1 cellular context compared by ENCODE assay signal in the genomic region with DNA sequence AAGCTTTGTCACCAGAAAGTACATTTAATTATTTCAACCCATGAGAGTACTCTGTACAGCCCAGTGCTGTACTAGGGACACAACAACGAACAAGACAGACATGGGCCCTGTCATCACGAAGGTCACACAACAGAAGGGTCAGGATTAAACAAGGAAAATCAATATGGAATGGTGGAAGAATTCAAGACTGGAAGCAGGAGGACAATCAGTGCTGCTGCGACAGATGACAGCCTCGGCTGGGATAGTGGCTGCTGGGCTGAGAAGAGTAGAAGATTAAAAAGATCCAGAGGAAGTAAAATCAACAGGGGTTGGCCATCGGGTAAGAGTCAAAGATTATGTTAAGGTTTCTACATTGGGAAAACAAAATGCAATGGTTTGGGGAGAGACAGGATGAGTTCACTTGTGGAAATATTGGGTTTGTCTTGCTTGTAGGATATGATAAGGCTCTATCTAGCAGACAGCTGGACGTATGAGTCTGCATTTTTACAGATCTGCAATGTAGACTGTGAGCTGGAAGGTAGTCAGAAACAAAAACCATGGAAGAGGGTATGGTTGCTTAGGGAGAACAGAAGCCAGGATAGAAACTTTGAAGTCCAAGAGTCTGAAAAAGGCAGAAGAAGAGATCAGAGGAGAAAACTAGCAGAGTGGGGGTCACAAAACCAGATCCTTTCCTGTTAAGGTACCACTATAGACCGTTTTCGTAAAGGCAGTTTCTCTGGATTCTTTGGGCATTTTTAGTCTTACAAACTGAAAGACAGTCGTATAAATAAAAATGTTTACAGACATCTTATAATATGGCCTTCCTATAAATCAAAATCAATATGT.
A peak's percentile ranks its signal among the peaks of the same experiment; 100 is the strongest.
TF ChIP-seq lines count a peak whose summit lies in the region.

No MANE protein-coding gene starts in this region.

TF ChIP-seq in K562, 482 proteins besides CTCF, POLR2A, EP300 and RAD21 (continued from another document and continues in another):
- TF ChIP-seq, protein P1, sequence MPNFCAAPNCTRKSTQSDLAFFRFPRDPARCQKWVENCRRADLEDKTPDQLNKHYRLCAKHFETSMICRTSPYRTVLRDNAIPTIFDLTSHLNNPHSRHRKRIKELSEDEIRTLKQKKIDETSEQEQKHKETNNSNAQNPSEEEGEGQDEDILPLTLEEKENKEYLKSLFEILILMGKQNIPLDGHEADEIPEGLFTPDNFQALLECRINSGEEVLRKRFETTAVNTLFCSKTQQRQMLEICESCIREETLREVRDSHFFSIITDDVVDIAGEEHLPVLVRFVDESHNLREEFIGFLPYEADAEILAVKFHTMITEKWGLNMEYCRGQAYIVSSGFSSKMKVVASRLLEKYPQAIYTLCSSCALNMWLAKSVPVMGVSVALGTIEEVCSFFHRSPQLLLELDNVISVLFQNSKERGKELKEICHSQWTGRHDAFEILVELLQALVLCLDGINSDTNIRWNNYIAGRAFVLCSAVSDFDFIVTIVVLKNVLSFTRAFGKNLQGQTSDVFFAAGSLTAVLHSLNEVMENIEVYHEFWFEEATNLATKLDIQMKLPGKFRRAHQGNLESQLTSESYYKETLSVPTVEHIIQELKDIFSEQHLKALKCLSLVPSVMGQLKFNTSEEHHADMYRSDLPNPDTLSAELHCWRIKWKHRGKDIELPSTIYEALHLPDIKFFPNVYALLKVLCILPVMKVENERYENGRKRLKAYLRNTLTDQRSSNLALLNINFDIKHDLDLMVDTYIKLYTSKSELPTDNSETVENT (CRISPR knock-in tag; IDR thresholded peaks at IDR 0.05): no peak
- TF ChIP-seq RBM34 (IDR thresholded peaks at IDR 0.05; ENCODE audit: borderline replicate concordance, insufficient read depth, low read length) (no peak), ILK (tag; IDR thresholded peaks at IDR 0.05; ENCODE audit: borderline replicate concordance, low read depth) (no peak), CBX8 (IDR thresholded peaks at IDR 0.05; ENCODE audit: borderline replicate concordance, extremely low read depth, low read depth, low read length, poor library complexity, severe bottlenecking) (no peak), ZNF282 (CRISPR knock-in tag; IDR thresholded peaks at IDR 0.05) (no peak), PHF20 (IDR thresholded peaks at IDR 0.05; ENCODE audit: partially characterized antibody) (no peak), PTRF (tag; IDR thresholded peaks at IDR 0.05) (no peak), RNF2 (IDR thresholded peaks at IDR 0.05) (peak; percentile 60; the same call in 1 of the 2 replicates), KAT8 (IDR thresholded peaks at IDR 0.05; ENCODE audit: low read depth) (no peak), PYGO2 (tag; IDR thresholded peaks at IDR 0.05) (no peak), SMARCC2 (IDR thresholded peaks at IDR 0.05; ENCODE audit: low read depth) (peak; percentile 92), ZNF140 (CRISPR knock-in tag; IDR thresholded peaks at IDR 0.05) (no peak), SMARCA4 (IDR thresholded peaks at IDR 0.05) (peak; percentile 98), FUS (optimal IDR thresholded peaks at IDR 0.05; ENCODE audit: low read depth, low read length) (no peak), BRF1 (IDR thresholded peaks at IDR 0.05; ENCODE audit: borderline replicate concordance, extremely low read depth, insufficient read length) (no peak), HMG20B (CRISPR knock-in tag; IDR thresholded peaks at IDR 0.05) (no peak), BCOR (IDR thresholded peaks at IDR 0.05) (no peak), PHTF2 (CRISPR knock-in tag; IDR thresholded peaks at IDR 0.05) (no peak), POLR2B (IDR thresholded peaks at IDR 0.05; ENCODE audit: low read depth, partially characterized antibody) (no peak), KLF10 (CRISPR knock-in tag; IDR thresholded peaks at IDR 0.05) (no peak), RB1 (IDR thresholded peaks at IDR 0.05; ENCODE audit: low read depth) (no peak), RFX5 (IDR thresholded peaks at IDR 0.05; ENCODE audit: low read depth, low read length) (no peak), EP400 (IDR thresholded peaks at IDR 0.05) (peak; percentile 75), FIP1L1 (IDR thresholded peaks at IDR 0.05; ENCODE audit: low read depth, low read length, poor library complexity, severe bottlenecking) (no peak), ZNF212 (CRISPR knock-in tag; IDR thresholded peaks at IDR 0.05) (no peak), ZNF586 (CRISPR knock-in tag; conservative IDR thresholded peaks at IDR 0.05) (no peak), NR2F6 (CRISPR knock-in tag; IDR thresholded peaks at IDR 0.05) (no peak), TAF9B (IDR thresholded peaks at IDR 0.05; ENCODE audit: partially characterized antibody) (peak; percentile 74), ZNF41 (CRISPR knock-in tag; conservative IDR thresholded peaks at IDR 0.05) (no peak), ZNF354B (CRISPR knock-in tag; IDR thresholded peaks at IDR 0.05) (no peak), CTBP1 (IDR thresholded peaks at IDR 0.05; ENCODE audit: borderline replicate concordance) (no peak; the same call in none of the 2 replicates), HEY1 (CRISPR knock-in tag; IDR thresholded peaks at IDR 0.05; ENCODE audit: borderline replicate concordance) (no peak), HIVEP1 (CRISPR knock-in tag; IDR thresholded peaks at IDR 0.05) (no peak), PPARD (CRISPR knock-in tag; IDR thresholded peaks at IDR 0.05) (no peak), C11orf30 (IDR thresholded peaks at IDR 0.05; ENCODE audit: low read depth) (peak; percentile 98), NCOA6 (IDR thresholded peaks at IDR 0.05) (no peak), XRCC3 (IDR thresholded peaks at IDR 0.05) (no peak), HNRNPUL1 (IDR thresholded peaks at IDR 0.05; ENCODE audit: low read length) (no peak), TBP (optimal IDR thresholded peaks at IDR 0.05; ENCODE audit: low read depth, low read length) (no peak), ESRRB (CRISPR knock-in tag; IDR thresholded peaks at IDR 0.05; ENCODE audit: borderline replicate concordance) (no peak), KHSRP (IDR thresholded peaks at IDR 0.05) (no peak; the same call in 1 of the 2 replicates), RBM39 (optimal IDR thresholded peaks at IDR 0.05; ENCODE audit: low read depth, low read length) (no peak), ZNF780A (CRISPR knock-in tag; IDR thresholded peaks at IDR 0.05) (no peak), OTX1 (CRISPR knock-in tag; IDR thresholded peaks at IDR 0.05) (no peak), NFE2 (IDR thresholded peaks at IDR 0.05; ENCODE audit: low read depth) (peak; percentile 98), KAT7 (CRISPR knock-in tag; IDR thresholded peaks at IDR 0.05; ENCODE audit: borderline replicate concordance) (0 out of 2 replicates have a peak, but pooled peaks have one; percentile 51), TAL1 (IDR thresholded peaks at IDR 0.05) (peak; percentile 94), CCAR2 (IDR thresholded peaks at IDR 0.05; ENCODE audit: low read depth, low read length) (no peak), ZNF431 (CRISPR knock-in tag; IDR thresholded peaks at IDR 0.05) (no peak)
- TF ChIP-seq, protein P2, sequence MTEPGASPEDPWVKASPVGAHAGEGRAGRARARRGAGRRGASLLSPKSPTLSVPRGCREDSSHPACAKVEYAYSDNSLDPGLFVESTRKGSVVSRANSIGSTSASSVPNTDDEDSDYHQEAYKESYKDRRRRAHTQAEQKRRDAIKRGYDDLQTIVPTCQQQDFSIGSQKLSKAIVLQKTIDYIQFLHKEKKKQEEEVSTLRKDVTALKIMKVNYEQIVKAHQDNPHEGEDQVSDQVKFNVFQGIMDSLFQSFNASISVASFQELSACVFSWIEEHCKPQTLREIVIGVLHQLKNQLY (CRISPR knock-in tag; conservative IDR thresholded peaks at IDR 0.05): no peak
- TF ChIP-seq, protein P3, sequence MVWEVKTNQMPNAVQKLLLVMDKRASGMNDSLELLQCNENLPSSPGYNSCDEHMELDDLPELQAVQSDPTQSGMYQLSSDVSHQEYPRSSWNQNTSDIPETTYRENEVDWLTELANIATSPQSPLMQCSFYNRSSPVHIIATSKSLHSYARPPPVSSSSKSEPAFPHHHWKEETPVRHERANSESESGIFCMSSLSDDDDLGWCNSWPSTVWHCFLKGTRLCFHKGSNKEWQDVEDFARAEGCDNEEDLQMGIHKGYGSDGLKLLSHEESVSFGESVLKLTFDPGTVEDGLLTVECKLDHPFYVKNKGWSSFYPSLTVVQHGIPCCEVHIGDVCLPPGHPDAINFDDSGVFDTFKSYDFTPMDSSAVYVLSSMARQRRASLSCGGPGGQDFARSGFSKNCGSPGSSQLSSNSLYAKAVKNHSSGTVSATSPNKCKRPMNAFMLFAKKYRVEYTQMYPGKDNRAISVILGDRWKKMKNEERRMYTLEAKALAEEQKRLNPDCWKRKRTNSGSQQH (CRISPR knock-in tag; IDR thresholded peaks at IDR 0.05): no peak
- TF ChIP-seq, protein P4, sequence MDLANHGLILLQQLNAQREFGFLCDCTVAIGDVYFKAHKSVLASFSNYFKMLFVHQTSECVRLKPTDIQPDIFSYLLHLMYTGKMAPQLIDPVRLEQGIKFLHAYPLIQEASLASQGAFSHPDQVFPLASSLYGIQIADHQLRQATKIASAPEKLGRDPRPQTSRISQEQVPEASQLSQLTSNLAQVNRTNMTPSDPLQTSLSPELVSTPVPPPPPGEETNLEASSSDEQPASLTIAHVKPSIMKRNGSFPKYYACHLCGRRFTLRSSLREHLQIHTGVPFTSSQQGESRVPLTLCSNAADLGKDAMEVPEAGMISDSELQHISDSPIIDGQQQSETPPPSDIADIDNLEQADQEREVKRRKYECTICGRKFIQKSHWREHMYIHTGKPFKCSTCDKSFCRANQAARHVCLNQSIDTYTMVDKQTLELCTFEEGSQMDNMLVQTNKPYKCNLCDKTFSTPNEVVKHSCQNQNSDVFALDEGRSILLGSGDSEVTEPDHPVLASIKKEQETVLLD (IDR thresholded peaks at IDR 0.05): peak; percentile 26; the same call in 1 of the 2 replicates
- TF ChIP-seq, protein P5, sequence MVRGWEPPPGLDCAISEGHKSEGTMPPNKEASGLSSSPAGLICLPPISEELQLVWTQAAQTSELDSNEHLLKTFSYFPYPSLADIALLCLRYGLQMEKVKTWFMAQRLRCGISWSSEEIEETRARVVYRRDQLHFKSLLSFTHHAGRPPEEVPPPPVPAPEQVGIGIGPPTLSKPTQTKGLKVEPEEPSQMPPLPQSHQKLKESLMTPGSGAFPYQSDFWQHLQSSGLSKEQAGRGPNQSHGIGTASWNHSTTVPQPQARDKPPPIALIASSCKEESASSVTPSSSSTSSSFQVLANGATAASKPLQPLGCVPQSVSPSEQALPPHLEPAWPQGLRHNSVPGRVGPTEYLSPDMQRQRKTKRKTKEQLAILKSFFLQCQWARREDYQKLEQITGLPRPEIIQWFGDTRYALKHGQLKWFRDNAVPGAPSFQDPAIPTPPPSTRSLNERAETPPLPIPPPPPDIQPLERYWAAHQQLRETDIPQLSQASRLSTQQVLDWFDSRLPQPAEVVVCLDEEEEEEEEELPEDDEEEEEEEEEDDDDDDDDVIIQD (CRISPR knock-in tag; IDR thresholded peaks at IDR 0.05): no peak
- TF ChIP-seq, protein P6, sequence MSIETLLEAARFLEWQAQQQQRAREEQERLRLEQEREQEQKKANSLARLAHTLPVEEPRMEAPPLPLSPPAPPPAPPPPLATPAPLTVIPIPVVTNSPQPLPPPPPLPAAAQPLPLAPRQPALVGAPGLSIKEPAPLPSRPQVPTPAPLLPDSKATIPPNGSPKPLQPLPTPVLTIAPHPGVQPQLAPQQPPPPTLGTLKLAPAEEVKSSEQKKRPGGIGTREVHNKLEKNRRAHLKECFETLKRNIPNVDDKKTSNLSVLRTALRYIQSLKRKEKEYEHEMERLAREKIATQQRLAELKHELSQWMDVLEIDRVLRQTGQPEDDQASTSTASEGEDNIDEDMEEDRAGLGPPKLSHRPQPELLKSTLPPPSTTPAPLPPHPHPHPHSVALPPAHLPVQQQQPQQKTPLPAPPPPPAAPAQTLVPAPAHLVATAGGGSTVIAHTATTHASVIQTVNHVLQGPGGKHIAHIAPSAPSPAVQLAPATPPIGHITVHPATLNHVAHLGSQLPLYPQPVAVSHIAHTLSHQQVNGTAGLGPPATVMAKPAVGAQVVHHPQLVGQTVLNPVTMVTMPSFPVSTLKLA (conservative IDR thresholded peaks at IDR 0.05): peak in 1 of 2 experiments; percentile 50; a peak in 1 of 4 replicates
- TF ChIP-seq, protein P7, sequence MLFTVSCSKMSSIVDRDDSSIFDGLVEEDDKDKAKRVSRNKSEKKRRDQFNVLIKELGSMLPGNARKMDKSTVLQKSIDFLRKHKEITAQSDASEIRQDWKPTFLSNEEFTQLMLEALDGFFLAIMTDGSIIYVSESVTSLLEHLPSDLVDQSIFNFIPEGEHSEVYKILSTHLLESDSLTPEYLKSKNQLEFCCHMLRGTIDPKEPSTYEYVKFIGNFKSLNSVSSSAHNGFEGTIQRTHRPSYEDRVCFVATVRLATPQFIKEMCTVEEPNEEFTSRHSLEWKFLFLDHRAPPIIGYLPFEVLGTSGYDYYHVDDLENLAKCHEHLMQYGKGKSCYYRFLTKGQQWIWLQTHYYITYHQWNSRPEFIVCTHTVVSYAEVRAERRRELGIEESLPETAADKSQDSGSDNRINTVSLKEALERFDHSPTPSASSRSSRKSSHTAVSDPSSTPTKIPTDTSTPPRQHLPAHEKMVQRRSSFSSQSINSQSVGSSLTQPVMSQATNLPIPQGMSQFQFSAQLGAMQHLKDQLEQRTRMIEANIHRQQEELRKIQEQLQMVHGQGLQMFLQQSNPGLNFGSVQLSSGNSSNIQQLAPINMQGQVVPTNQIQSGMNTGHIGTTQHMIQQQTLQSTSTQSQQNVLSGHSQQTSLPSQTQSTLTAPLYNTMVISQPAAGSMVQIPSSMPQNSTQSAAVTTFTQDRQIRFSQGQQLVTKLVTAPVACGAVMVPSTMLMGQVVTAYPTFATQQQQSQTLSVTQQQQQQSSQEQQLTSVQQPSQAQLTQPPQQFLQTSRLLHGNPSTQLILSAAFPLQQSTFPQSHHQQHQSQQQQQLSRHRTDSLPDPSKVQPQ (CRISPR knock-in tag; IDR thresholded peaks at IDR 0.05; ENCODE audit: borderline replicate concordance): no peak
- TF ChIP-seq, protein P8, sequence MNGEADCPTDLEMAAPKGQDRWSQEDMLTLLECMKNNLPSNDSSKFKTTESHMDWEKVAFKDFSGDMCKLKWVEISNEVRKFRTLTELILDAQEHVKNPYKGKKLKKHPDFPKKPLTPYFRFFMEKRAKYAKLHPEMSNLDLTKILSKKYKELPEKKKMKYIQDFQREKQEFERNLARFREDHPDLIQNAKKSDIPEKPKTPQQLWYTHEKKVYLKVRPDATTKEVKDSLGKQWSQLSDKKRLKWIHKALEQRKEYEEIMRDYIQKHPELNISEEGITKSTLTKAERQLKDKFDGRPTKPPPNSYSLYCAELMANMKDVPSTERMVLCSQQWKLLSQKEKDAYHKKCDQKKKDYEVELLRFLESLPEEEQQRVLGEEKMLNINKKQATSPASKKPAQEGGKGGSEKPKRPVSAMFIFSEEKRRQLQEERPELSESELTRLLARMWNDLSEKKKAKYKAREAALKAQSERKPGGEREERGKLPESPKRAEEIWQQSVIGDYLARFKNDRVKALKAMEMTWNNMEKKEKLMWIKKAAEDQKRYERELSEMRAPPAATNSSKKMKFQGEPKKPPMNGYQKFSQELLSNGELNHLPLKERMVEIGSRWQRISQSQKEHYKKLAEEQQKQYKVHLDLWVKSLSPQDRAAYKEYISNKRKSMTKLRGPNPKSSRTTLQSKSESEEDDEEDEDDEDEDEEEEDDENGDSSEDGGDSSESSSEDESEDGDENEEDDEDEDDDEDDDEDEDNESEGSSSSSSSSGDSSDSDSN (IDR thresholded peaks at IDR 0.05; ENCODE audit: borderline replicate concordance in 1 of 2, low read depth in 2 of 2, low read length in 2 of 2): 0 out of 4 replicates have a peak, but pooled peaks of 1 of the 2 experiments have one; percentile 42
